In the genomic region with DNA sequence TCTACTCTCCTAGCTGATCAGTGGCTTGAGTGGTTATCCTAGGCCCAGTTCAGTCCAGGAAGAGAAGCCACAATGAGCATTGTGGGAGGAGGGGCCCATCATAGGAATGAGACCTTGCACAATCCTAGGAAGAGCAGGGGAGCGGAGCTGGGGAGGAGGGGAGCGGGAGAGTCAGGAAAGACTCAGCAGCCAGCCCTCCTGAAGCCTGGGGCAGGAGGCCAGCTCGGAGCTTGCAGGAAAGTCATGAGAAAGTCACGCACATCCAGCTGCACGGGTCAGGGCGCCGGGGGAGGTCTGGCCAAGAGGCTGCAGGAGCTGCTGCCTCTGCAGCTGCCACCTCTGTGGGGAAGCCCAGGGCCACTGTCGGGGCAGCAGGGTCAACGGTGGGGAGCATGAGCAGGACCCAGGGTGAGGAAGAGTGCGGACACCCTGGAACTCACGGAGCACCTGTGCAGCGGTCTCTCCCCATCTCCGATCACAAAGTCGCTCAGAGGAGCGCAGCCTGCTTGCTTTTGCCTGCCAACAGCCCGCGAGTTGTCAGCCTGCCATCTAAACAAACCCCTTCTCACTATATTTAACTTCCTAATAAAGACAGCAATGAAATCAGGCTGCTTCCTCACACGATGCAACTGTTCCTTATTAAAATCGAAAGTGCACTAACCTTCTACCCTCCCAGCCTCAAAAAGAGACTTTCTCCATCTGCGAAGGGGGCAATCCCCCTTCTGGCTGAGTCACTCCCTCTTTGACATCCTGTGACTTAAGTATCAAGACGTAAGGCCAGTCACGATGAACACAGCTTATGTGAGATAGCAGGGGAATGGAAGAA, we compare ENCODE assay signal across 9 cellular contexts. TPM values are rescaled to one million over a fixed set of nuclear protein-coding genes. Genes with fewer than 3 reads are reported as not detected.
DNase-seq lines count a peak whose midpoint lies in the region; ATAC-seq and TF ChIP-seq lines count a peak whose summit lies in the region.
"Had no signal": no experiment of that assay in that cellular context is flagged by ENCODE, and none has a peak within 500 bp of the region (broad histone marks: within the 10 kb centered on the region; RNA-seq: fewer than 3 reads in every experiment).

No MANE protein-coding gene starts in this region.

- H3K27ac ChIP-seq in skeletal muscle tissue (ENCODE audit: low read depth, low read length): peak overlapping the region; percentile 30

- peak overlapping the region; percentile 49 for H3K4me3 ChIP-seq in fibroblast of villous mesenchyme (ENCODE audit: low read depth, low read length)
- peak overlapping the region; percentile 23 to 72 (median 56) for H3K4me3 ChIP-seq in skeletal muscle tissue (ENCODE audit: low read length in 3 of 3)
- no peak overlapping the region for H3K4me3 ChIP-seq in BE2C (ENCODE audit: low read depth, low read length)

- H3K4me1 ChIP-seq in skeletal muscle tissue (ENCODE audit: control insufficient read depth in 3 of 3, insufficient read depth in 3 of 3, low read length in 3 of 3): peaks cover 6 to 9% (median 7%) of the 10 kb centered on the region in 3 donors
- no peaks in the 10 kb centered on the region for H3K4me1 ChIP-seq in BE2C

- H3K36me3 ChIP-seq in skeletal muscle tissue (ENCODE audit: control insufficient read depth in 3 of 3, insufficient read depth in 3 of 3, low read length in 3 of 3) (no peaks in the 10 kb centered on the region), BE2C (no peaks in the 10 kb centered on the region)

- H3K9me3 ChIP-seq in skeletal muscle tissue (ENCODE audit: control insufficient read depth in 3 of 3, low read length in 3 of 3) (no peaks in the 10 kb centered on the region), BE2C (no peaks in the 10 kb centered on the region)

- peaks cover 0 to 32% (median 15%) of the 10 kb centered on the region in 3 donors for H3K27me3 ChIP-seq in skeletal muscle tissue (ENCODE audit: control insufficient read depth in 3 of 3, insufficient read depth in 3 of 3, low read length in 3 of 3)
- H3K27me3 ChIP-seq in BE2C: peaks cover 27% of the 10 kb centered on the region

- TF ChIP-seq CTCF in fibroblast of villous mesenchyme (IDR thresholded peaks at IDR 0.05; ENCODE audit: insufficient read depth, low read depth, low read length) (no peak), BE2C (IDR thresholded peaks at IDR 0.05; ENCODE audit: low read depth, low read length) (no peak)

- peak overlapping the region; percentile 14 to 62 (median 20) for H3K9ac ChIP-seq in skeletal muscle tissue (ENCODE audit: low read depth in 1 of 3, low read length in 3 of 3)

- ATAC-seq in activated CD4-positive, CD25-positive, alpha-beta regulatory T cell treated with anti-CD3 and anti-CD28 coated beads, Interleukin-2, amount 50 U/mL, for 24 hours: peak; percentile 92 to 98
- ATAC-seq in HG02798 (IDR thresholded peaks at IDR 0.05; ENCODE audit: poor library complexity, unreplicated experiment): no peak

- no peak for DNase-seq in activated CD4-positive, CD25-positive, alpha-beta regulatory T cell treated with anti-CD3 and anti-CD28 coated beads, Interleukin-2, amount 50 U/mL, for 72 hours
- peak; percentile 83 for DNase-seq in SIG-M5 treated with dmso at 0.1 percent for 504 hours (lab: John Stamatoyannopoulos, UW; ENCODE audit: unreplicated experiment)
- DNase-seq in fibroblast of villous mesenchyme (ENCODE audit: low read depth): peak; percentile 94
- no peak for DNase-seq in NCI-H526 treated with DMSO at 0.1 percent for 48 hours (lab: John Stamatoyannopoulos, UW)
- DNase-seq in BE2C: no peak
- DNase-seq: DND-41 had no signal

RNA-seq across cellular contexts. Expression of gene RTL6, which starts 52.8 kb away (rescaled TPM):
- total RNA-seq in fibroblast of villous mesenchyme: 21.3 and 21.6 TPM in 2 replicates
- total RNA-seq in skeletal muscle tissue: 19.3 TPM
- polyA plus RNA-seq in BE2C (2012; ENCODE audit: insufficient read depth, insufficient read length, low read depth): 28.1 TPM

Comparison
In these comparisons a context has a peak if more than half of its experiments do, and no peak if none do; other contexts are left out.
1. DNase-seq: peak in SIG-M5 treated with dmso at 0.1 percent for 504 hours (single experiment) and fibroblast of villous mesenchyme (single experiment); none in activated CD4-positive, CD25-positive, alpha-beta regulatory T cell treated with anti-CD3 and anti-CD28 coated beads, Interleukin-2, amount 50 U/mL, for 72 hours (single experiment), NCI-H526 treated with DMSO at 0.1 percent for 48 hours (single experiment) and BE2C (single experiment).